Comparison of ENCODE assay signal across 8 cellular contexts in the genomic region with DNA sequence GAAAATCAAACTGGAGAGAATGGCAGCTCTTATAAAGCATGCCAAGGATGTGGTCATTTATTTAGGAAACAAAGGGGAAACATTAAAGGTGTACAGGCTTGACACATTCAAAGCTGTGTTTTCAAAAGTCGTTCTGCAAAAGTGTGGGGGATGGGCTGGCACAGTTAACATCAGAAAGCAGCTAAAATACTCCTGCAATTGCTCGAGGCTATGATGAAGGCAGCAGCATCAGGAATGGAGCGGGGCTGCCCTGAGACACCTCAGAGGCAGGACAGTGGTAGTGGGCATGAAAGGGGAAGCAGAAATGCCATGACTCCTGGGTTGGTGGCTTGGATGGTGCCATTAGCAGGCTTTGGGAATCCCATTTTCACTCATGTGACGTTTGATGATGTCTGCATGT. TPM values are rescaled to one million over a fixed set of nuclear protein-coding genes. Genes with fewer than 3 reads are reported as not detected.
A peak's percentile ranks its signal among the peaks of the same experiment; 100 is the strongest.
DNase-seq lines count a peak whose midpoint lies in the region; ATAC-seq, FAIRE-seq and TF ChIP-seq lines count a peak whose summit lies in the region.

No MANE protein-coding gene starts in this region.

- no peak for FAIRE-seq in H54 (lab: Jason Lieb, UNC)

- no peak for ATAC-seq in HG03135 (IDR thresholded peaks at IDR 0.05; ENCODE audit: unreplicated experiment)

- TF ChIP-seq POLR2A in uterus (IDR thresholded peaks at IDR 0.05) = no peak
- no peak for TF ChIP-seq POLR2A in H54 (IDR thresholded peaks at IDR 0.05; ENCODE audit: low read depth, low read length)

- H3K4me1 ChIP-seq in uterus = peaks cover 0 to 9% of the 10 kb centered on the region in 2 donors

- H3K36me3 Mint-ChIP-seq in activated naive CD8-positive, alpha-beta T cell = peaks cover 4% of the 10 kb centered on the region

- intact Hi-C loops in uterus (cut with DNase I; ENCODE audit: low total_unique reads) = no loop called here

- H3K27ac ChIP-seq in uterus (peak overlapping the region in 1 of 2 donors; percentile 96), substantia nigra (ENCODE audit: low read depth, low read length, poor library complexity, severe bottlenecking) (no peak overlapping the region)

- H3K27me3 ChIP-seq in uterus = no peaks in the 10 kb centered on the region

- peaks cover 50% of the 10 kb centered on the region for H3K4me1 Mint-ChIP-seq in activated naive CD8-positive, alpha-beta T cell (ENCODE audit: low read depth)

- H3K27me3 Mint-ChIP-seq in activated naive CD8-positive, alpha-beta T cell = no peaks in the 10 kb centered on the region

- H3K9me3 ChIP-seq in uterus = no peaks in the 10 kb centered on the region

- peak overlapping the region; percentile 81 to 98 for H3K4me3 ChIP-seq in uterus

- peak overlapping the region; percentile 93 for H3K4me3 Mint-ChIP-seq in activated naive CD8-positive, alpha-beta T cell

- peak; percentile 4 to 6 for DNase-seq in stimulated activated CD4-positive, alpha-beta T cell treated with anti-CD3 and anti-CD28 coated beads, Interleukin-2, amount 100 ng/mL, for 48 hours
- DNase-seq in stimulated activated CD4-positive, alpha-beta T cell treated with anti-CD3 and anti-CD28 coated beads, Interleukin-12 subunit alpha, Interleukin-12 subunit beta, amount 100 ng/mL, for 4 hours = no peak
- peak; percentile 14 for DNase-seq in medulla oblongata (ENCODE audit: extremely low spot score)
- no peak for DNase-seq in uterus
- no peak for DNase-seq in substantia nigra (lab: John Stamatoyannopoulos, UW)
- DNase-seq in H54 (ENCODE audit: insufficient read length, low spot score) = no peak

- no peaks in the 10 kb centered on the region for H3K9me3 Mint-ChIP-seq in activated naive CD8-positive, alpha-beta T cell (ENCODE audit: low read depth)

- no peaks in the 10 kb centered on the region for H3K36me3 ChIP-seq in uterus

- peak overlapping the region; percentile 94 for H3K27ac Mint-ChIP-seq in activated naive CD8-positive, alpha-beta T cell

- no peak for TF ChIP-seq CTCF in uterus (IDR thresholded peaks at IDR 0.05)

RNA-seq across cellular contexts. Expression of gene NCAPD3, which starts 0.7 kb away (rescaled TPM):
- total RNA-seq in uterus = 10 to 100 TPM in 2 of 4 donors, 1 to 10 TPM in 2; 6.4 to 27.1 (median 9.9) TPM

RNA-seq across cellular contexts. Expression of gene VPS26B, which starts 1.4 kb away (rescaled TPM):
- 10 to 100 TPM; 10.6 to 46.5 (median 39.8) TPM for total RNA-seq in uterus

RNA-seq across cellular contexts. Expression of gene THYN1, which starts 30.1 kb away (rescaled TPM):
- 100 to 1,000 TPM in 1 of 4 donors, 10 to 100 TPM in 3; 49.8 to 143 (median 53.6) TPM for total RNA-seq in uterus

RNA-seq across cellular contexts. Expression of gene ACAD8, which starts 30.3 kb away (rescaled TPM):
- total RNA-seq in uterus = 10 to 100 TPM; 16.5 to 26.5 (median 21.5) TPM

RNA-seq across cellular contexts. Expression of gene GLB1L3, which starts 53.1 kb away (rescaled TPM):
- total RNA-seq in uterus = 1 to 10 TPM in 2 of 4 donors, not detected in 2; 1.4 to 7.2 TPM

Comparison
In these comparisons a context has a peak if more than half of its experiments do, and no peak if none do; other contexts are left out.
1. DNase-seq: peak in stimulated activated CD4-positive, alpha-beta T cell treated with anti-CD3 and anti-CD28 coated beads, Interleukin-2, amount 100 ng/mL, for 48 hours (2 of 2) and medulla oblongata (single experiment); none in stimulated activated CD4-positive, alpha-beta T cell treated with anti-CD3 and anti-CD28 coated beads, Interleukin-12 subunit alpha, Interleukin-12 subunit beta, amount 100 ng/mL, for 4 hours (single experiment), uterus (0 of 2), substantia nigra (0 of 49) and H54 (single experiment).